Comparison of ENCODE assay signal across 15 cellular contexts in the genomic region with DNA sequence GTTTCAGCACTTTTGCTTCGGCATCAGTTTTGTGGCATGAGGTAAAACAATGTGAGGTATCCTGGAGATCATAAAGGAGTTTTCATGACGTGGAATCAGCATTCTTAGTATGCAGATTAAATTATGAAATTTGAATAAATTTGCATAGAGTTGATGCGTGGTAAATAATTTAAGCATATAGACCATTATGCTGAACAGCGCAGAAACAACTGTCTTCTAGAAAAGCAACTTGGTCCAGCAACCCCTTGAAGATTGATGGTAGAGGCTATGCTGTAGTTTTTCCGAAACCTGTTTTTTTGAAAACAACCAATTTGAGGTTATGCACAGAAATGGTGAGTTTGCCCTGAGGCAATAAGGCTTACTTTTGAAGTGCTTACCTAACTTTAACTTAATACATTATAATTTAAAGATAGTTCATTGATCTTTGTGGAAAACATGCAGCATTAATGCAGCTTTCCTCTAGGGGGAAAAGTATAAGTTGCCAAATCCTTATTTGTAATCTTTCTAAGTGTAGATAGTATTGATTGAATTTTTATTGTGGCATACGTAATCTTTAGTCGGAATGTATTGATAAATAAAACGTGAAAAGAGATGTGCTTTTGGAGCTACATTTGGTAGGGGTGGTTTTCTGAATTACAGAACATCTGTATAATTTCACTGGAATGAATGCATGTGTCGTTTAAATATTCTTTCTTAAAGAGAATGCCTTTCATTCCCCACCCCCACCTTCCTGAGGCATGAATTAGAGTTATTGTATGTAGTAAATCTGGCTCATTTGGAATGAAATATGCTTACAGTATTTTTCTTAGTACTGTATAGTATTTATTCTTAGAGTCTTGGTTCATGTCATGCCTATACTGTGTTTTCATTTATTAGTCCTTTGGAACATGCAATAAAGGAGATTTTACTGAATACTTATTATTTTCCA. TPM values are rescaled to one million over a fixed set of nuclear protein-coding genes. Genes with fewer than 3 reads are reported as not detected.
A peak's percentile ranks its signal among the peaks of the same experiment; 100 is the strongest.
DNase-seq lines count a peak whose midpoint lies in the region; TF ChIP-seq lines count a peak whose summit lies in the region.
"Had no signal": no experiment of that assay in that cellular context is flagged by ENCODE, and none has a peak within 500 bp of the region (broad histone marks: within the 10 kb centered on the region; RNA-seq: fewer than 3 reads in every experiment).

No MANE protein-coding gene starts in this region.

- peak overlapping the region; percentile 90 for H3K4me2 ChIP-seq in KMS-11

- H3K9me3 ChIP-seq in spleen, result no peaks in the 10 kb centered on the region
- H3K9me3 ChIP-seq: adrenal gland, lower lobe of right lung had no signal

- 81 to 89% (median 87%) methylated on average over 9 of the region's 9 CpGs for WGBS in spleen, 5 donors

- 0 out of 2 replicates have a peak, but pooled peaks have one; percentile 13 for TF ChIP-seq CTCF in KMS-11 (conservative IDR thresholded peaks at IDR 0.05; ENCODE audit: low read depth, low read length)
- peak; percentile 13 for TF ChIP-seq CTCF in astrocyte of the spinal cord (IDR thresholded peaks at IDR 0.05; ENCODE audit: low read depth, low read length)
- no peak for TF ChIP-seq CTCF in spleen (IDR thresholded peaks at IDR 0.05 in 8 of 11, conservative IDR thresholded peaks at IDR 0.05 in 3 of 11)

- in situ Hi-C loops in astrocyte of the spinal cord (cut with HindIII; ENCODE audit: low sequenced_read_pairs) (no loop called here), ACHN (cut with HindIII; ENCODE audit: low pct_ligation_motif_present, low pct_unique_long_range_greater_than_20kb, low sequenced_read_pairs) (no loop called here)

- H3K36me3 ChIP-seq in KMS-11 (ENCODE audit: insufficient read depth) (no peaks in the 10 kb centered on the region), spleen (no peaks in the 10 kb centered on the region)
- H3K36me3 ChIP-seq: adrenal gland, lower lobe of right lung had no signal

- H3K27ac ChIP-seq in KMS-11 (peak overlapping the region; percentile 97), spleen (peak overlapping the region; percentile 22 to 99 (median 96))
- H3K27ac ChIP-seq: adrenal gland, lower lobe of right lung had no signal

- intact Hi-C loops in spleen (cut with DNase I; ENCODE audit: low total_unique reads), result no loop called here

- H3K27me3 ChIP-seq in KMS-11 (ENCODE audit: insufficient read depth, low read depth), result no peaks in the 10 kb centered on the region
- peaks cover 0 to 18% (median 0%) of the 10 kb centered on the region in 7 donors for H3K27me3 ChIP-seq in spleen (replicated peaks in 1 of 7)
- H3K27me3 ChIP-seq: adrenal gland had no signal

- H3K4me3 ChIP-seq in KMS-11 (IDR thresholded peaks at IDR 0.05; ENCODE audit: insufficient read depth, low read depth, low read length), result no peak overlapping the region
- H3K4me3 ChIP-seq in astrocyte of the spinal cord (ENCODE audit: low read depth, low read length), result no peak overlapping the region
- peak overlapping the region in 1 of 8 donors; percentile 89 for H3K4me3 ChIP-seq in spleen
- H3K4me3 ChIP-seq: adrenal gland, lower lobe of right lung had no signal

- H3K9me3 Mint-ChIP-seq in T-helper 1 cell treated with Interleukin-12 subunit alpha and Interleukin-12 subunit beta and Interleukin-4 antibody, amounts not matched to agents 30 μg/mL and 1 μg/mL, for 36 hours, result no peaks in the 10 kb centered on the region

- peaks cover 3% of the 10 kb centered on the region for H3K27me3 Mint-ChIP-seq in T-helper 1 cell treated with Interleukin-12 subunit alpha and Interleukin-12 subunit beta and Interleukin-4 antibody, amounts not matched to agents 30 μg/mL and 1 μg/mL, for 36 hours (ENCODE audit: low read depth)

- peak overlapping the region; percentile 86 for H3K27ac Mint-ChIP-seq in T-helper 1 cell treated with Interleukin-12 subunit alpha and Interleukin-12 subunit beta and Interleukin-4 antibody, amounts not matched to agents 30 μg/mL and 1 μg/mL, for 36 hours

- peaks cover 46% of the 10 kb centered on the region for H3K4me1 Mint-ChIP-seq in T-helper 1 cell treated with Interleukin-12 subunit alpha and Interleukin-12 subunit beta and Interleukin-4 antibody, amounts not matched to agents 30 μg/mL and 1 μg/mL, for 36 hours (ENCODE audit: low read depth)

- peak overlapping the region; percentile 93 for H3K9ac ChIP-seq in KMS-11

- H3K36me3 Mint-ChIP-seq in T-helper 1 cell treated with Interleukin-12 subunit alpha and Interleukin-12 subunit beta and Interleukin-4 antibody, amounts not matched to agents 30 μg/mL and 1 μg/mL, for 36 hours (ENCODE audit: low read depth), result peaks cover 15% of the 10 kb centered on the region

- no peak for DNase-seq in T-helper 1 cell
- no peak for DNase-seq in astrocyte of the spinal cord (ENCODE audit: low read depth, low spot score)
- DNase-seq in spleen, result no peak
- DNase-seq in NCI-H2029 treated with DMSO at 0.1 percent for 48 hours (lab: John Stamatoyannopoulos, UW), result no peak
- DNase-seq in NCI-H146 (lab: John Stamatoyannopoulos, UW), result no peak
- no peak for DNase-seq in ACHN
- DNase-seq: 8988T, adrenal gland, lower lobe of right lung, NCI-H1694, NCI-H69, RPMI8226, substantia nigra had no signal

- H3K4me1 ChIP-seq in KMS-11 (ENCODE audit: low read depth, poor library complexity, severe bottlenecking), result peaks cover 47% of the 10 kb centered on the region
- H3K4me1 ChIP-seq in spleen, result peaks cover 9 to 94% (median 48%) of the 10 kb centered on the region in 6 donors

- H3K4me3 Mint-ChIP-seq in T-helper 1 cell treated with Interleukin-12 subunit alpha and Interleukin-12 subunit beta and Interleukin-4 antibody, amounts not matched to agents 30 μg/mL and 1 μg/mL, for 36 hours, result no peak overlapping the region

- H3K79me2 ChIP-seq in KMS-11 (ENCODE audit: insufficient read depth, low read depth), result peaks cover 68% of the 10 kb centered on the region

- TF ChIP-seq POLR2A in spleen (IDR thresholded peaks at IDR 0.05), result no peak

- no peaks in the 10 kb centered on the region for H4K20me1 ChIP-seq in KMS-11 (ENCODE audit: insufficient read depth)

- peak overlapping the region; percentile 14; the same call in 1 of the 2 replicates for H2AFZ ChIP-seq in KMS-11 (ENCODE audit: low read depth)

RNA-seq across cellular contexts. Expression of a gene that starts 3.8 kb away (rescaled TPM):
- total RNA-seq in spleen, result 10 to 100 TPM; 54.7 to 75.7 (median 63.4) TPM
- polyA plus RNA-seq in spleen, result 10 to 100 TPM; 12.0 to 17.5 (median 15.5) TPM

Comparison
In these comparisons a context has a peak if more than half of its experiments do, and no peak if none do; other contexts are left out.
1. CTCF ChIP-seq: peak in KMS-11 (single experiment) and astrocyte of the spinal cord (single experiment); none in spleen (0 of 11).